In the genomic region with DNA sequence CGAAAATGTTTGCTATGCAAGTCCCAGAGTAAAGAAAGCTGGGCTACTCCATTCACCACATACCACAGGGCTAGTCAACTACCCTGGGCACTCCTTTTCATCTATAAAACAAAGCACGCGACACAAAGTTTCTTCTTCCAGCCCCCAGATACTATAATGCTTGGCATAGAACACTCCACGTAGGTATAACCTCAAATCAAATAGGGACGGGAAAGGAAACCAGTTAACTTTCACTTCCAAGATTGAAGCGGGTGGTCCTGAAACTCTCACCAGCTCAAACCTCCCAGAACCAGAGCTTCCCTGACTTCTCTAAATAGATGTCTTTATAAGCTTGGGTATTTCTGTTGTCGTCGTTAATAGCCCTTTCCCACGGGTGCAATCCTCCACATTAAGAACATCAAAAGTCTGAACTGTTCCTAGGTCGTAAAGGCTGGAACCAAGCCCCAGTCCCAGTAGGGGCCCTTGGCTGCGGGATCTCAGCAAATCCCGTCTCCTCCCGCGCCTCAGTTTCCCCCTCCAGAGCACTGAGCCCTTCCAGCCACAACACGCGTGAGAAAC, we compare ENCODE assay signal across 7 cellular contexts. TPM values are rescaled to one million over a fixed set of nuclear protein-coding genes. Genes with fewer than 3 reads are reported as not detected.
DNase-seq lines count a peak whose midpoint lies in the region; FAIRE-seq and TF ChIP-seq lines count a peak whose summit lies in the region.

No MANE protein-coding gene starts in this region.

- 2 to 3% methylated on average over 16 of the region's 16 CpGs for WGBS in lower leg skin, 2 donors
- WGBS in thymus = 12% methylated on average over 16 of the region's 16 CpGs

- TF ChIP-seq POLR2A in GM12892 (IDR thresholded peaks at IDR 0.05; ENCODE audit: low read depth, low read length) = no peak
- TF ChIP-seq POLR2A in lower leg skin (IDR thresholded peaks at IDR 0.05) = no peak

- peak overlapping the region; percentile 73 for H3K27ac ChIP-seq in thymus (ENCODE audit: low read depth)

- H3K27me3 Mint-ChIP-seq in IgD-negative memory B cell = no peaks in the 10 kb centered on the region

- intact Hi-C loops in lower leg skin (cut with DNase I; ENCODE audit: low total_unique reads) = no loop called here

- peaks cover 39 to 40% (median 39%) of the 10 kb centered on the region in 3 donors for H3K4me1 Mint-ChIP-seq in IgD-negative memory B cell

- DNase-seq in GM12892 (ENCODE audit: insufficient read length) (no peak), cerebellum (ENCODE audit: low spot score) (peak; percentile 13), lower leg skin (ENCODE audit: low spot score in 2 of 2) (no peak), frontal cortex (ENCODE audit: low spot score in 2 of 2) (no peak), COR-L47 (lab: John Stamatoyannopoulos, UW) (no peak)

- peaks cover 0 to 4% (median 2%) of the 10 kb centered on the region in 3 donors for H3K9me3 Mint-ChIP-seq in IgD-negative memory B cell

- no peaks in the 10 kb centered on the region for H3K27me3 ChIP-seq in thymus (ENCODE audit: control insufficient read depth, insufficient read depth)

- no peaks in the 10 kb centered on the region for H3K36me3 ChIP-seq in thymus (ENCODE audit: control insufficient read depth, insufficient read depth)

- H3K4me3 ChIP-seq in lower leg skin (ENCODE audit: low read depth, poor library complexity, severe bottlenecking) = peak overlapping the region; percentile 82
- H3K4me3 ChIP-seq in thymus (ENCODE audit: low read length) = peak overlapping the region; percentile 64

- FAIRE-seq in GM12892 (lab: Jason Lieb, UNC) (peak; percentile 62), frontal cortex (lab: Jason Lieb, UNC) (no peak)

- H3K27ac Mint-ChIP-seq in IgD-negative memory B cell = peak overlapping the region; percentile 86 to 98 (median 93)

- no peak for TF ChIP-seq CTCF in lower leg skin (IDR thresholded peaks at IDR 0.05)

- H3K4me3 Mint-ChIP-seq in IgD-negative memory B cell = peak overlapping the region; percentile 91 to 96 (median 94)

- peaks cover 20% of the 10 kb centered on the region for H3K4me1 ChIP-seq in thymus (ENCODE audit: control insufficient read depth, insufficient read depth, low read length)

- no peaks in the 10 kb centered on the region for H3K9me3 ChIP-seq in thymus (ENCODE audit: control insufficient read depth)

- H3K36me3 Mint-ChIP-seq in IgD-negative memory B cell = peaks cover 6% of the 10 kb centered on the region

RNA-seq across cellular contexts. Expression of a gene that starts 0.6 kb away (rescaled TPM):
- 265 TPM for polyA plus RNA-seq in GM12892 (2012; ENCODE audit: missing spikeins)
- polyA plus RNA-seq in IgD-negative memory B cell (25.1 TPM), thymus (230 TPM)
- total RNA-seq in cerebellum (24.5 TPM), lower leg skin (10 to 100 TPM; 36.5 to 48.0 (median 41.3) TPM), frontal cortex (28.9 TPM)

RNA-seq across cellular contexts. Expression of a gene that starts 46.3 kb away (rescaled TPM):
- 19.8 TPM for polyA plus RNA-seq in GM12892 (2012; ENCODE audit: missing spikeins)
- polyA plus RNA-seq in IgD-negative memory B cell = 20.2 TPM
- 19.8 TPM for total RNA-seq in cerebellum
- 10 to 100 TPM; 32.5 to 43.8 (median 35.9) TPM for total RNA-seq in lower leg skin
- 30.3 TPM for polyA plus RNA-seq in thymus
- 40.8 TPM for total RNA-seq in frontal cortex
